In genomic region chr7:157488966-157489365, GRCh38 we compare ENCODE assay signal across 16 cellular contexts.
DNase-seq lines count a peak whose midpoint lies in the region; ATAC-seq and TF ChIP-seq lines count a peak whose summit lies in the region.
"Had no signal": no experiment of that assay in that cellular context is flagged by ENCODE, and none has a peak within 500 bp of the region (broad histone marks: within the 10 kb centered on the region; RNA-seq: fewer than 3 reads in every experiment).

No MANE protein-coding gene starts in this region.

- H3K4me1 ChIP-seq in spleen, result peaks cover 0 to 21% (median 6%) of the 10 kb centered on the region in 6 donors

- no peak for TF ChIP-seq CTCF in spleen (IDR thresholded peaks at IDR 0.05 in 8 of 11, conservative IDR thresholded peaks at IDR 0.05 in 3 of 11)

- ATAC-seq in T-helper 17 cell (no peak), left ventricle myocardium superior (no peak)
- ATAC-seq: K562 had no signal

- no peak overlapping the region for H3K27ac ChIP-seq in spleen
- H3K27ac ChIP-seq: BLaER1, SJSA1 had no signal

- H3K36me3 ChIP-seq in spleen, result no peaks in the 10 kb centered on the region
- H3K36me3 ChIP-seq: BLaER1, SJSA1 had no signal

- DNase-seq in activated CD8-positive, alpha-beta memory T cell treated with anti-CD3 and anti-CD28 coated beads for 24 hours, result peak; percentile 46
- no peak for DNase-seq in activated CD8-positive, alpha-beta memory T cell treated with anti-CD3 and anti-CD28 coated beads, Interleukin-2, amount 50 U/mL, for 4 hours
- DNase-seq in T-helper 17 cell (no peak), mesenteric fat pad (ENCODE audit: low spot score) (peak; percentile 53), spleen (peak; percentile 64), left ventricle myocardium superior (no peak), NCI-H2196 treated with DMSO at 0.1 percent for 48 hours (lab: John Stamatoyannopoulos, UW; ENCODE audit: unreplicated experiment) (no peak), cerebellar cortex (ENCODE audit: low spot score) (no peak)
- DNase-seq: CD8-positive, alpha-beta memory T cell; DMS79; NCI-H187 treated with DMSO at 0.1 percent for 48 hours; NCI-H345; NCI-H524 treated with DMSO at 0.1 percent for 48 hours had no signal

- H3K27me3 Mint-ChIP-seq in T-helper 17 cell, result no peaks in the 10 kb centered on the region

- no peak overlapping the region for H3K4me3 Mint-ChIP-seq in T-helper 17 cell
- H3K4me3 Mint-ChIP-seq: CD8-positive, alpha-beta memory T cell had no signal

- intact Hi-C loops in spleen (cut with DNase I; ENCODE audit: low total_unique reads), result no loop called here
- intact Hi-C loops in left ventricle myocardium superior (cut with micrococcal nuclease), result no loop called here

- H3K27me3 ChIP-seq in spleen (replicated peaks in 1 of 7), result peaks cover 0 to 46% (median 0%) of the 10 kb centered on the region in 7 donors
- H3K27me3 ChIP-seq: SJSA1 had no signal

- peaks cover 28% of the 10 kb centered on the region for H3K4me1 Mint-ChIP-seq in T-helper 17 cell

- H3K27ac Mint-ChIP-seq in T-helper 17 cell, result peak overlapping the region; percentile 72

- H3K9me3 ChIP-seq in T-helper 17 cell (ENCODE audit: control insufficient read depth, low read length, poor library complexity, severe bottlenecking) (peaks cover 2% of the 10 kb centered on the region), spleen (peaks cover 0 to 27% (median 15%) of the 10 kb centered on the region in 8 donors)
- H3K9me3 ChIP-seq: SJSA1 had no signal

- no peaks in the 10 kb centered on the region for H3K36me3 Mint-ChIP-seq in T-helper 17 cell (ENCODE audit: low read depth)

- TF ChIP-seq POLR2A in spleen (IDR thresholded peaks at IDR 0.05), result no peak

- WGBS in spleen, 5 donors, result 82 to 93% (median 88%) methylated on average over 10 of the region's 10 CpGs

- no peak overlapping the region for H3K4me3 ChIP-seq in spleen
- H3K4me3 ChIP-seq: BLaER1, K562, SJSA1 had no signal

Comparison
In these comparisons a context has a peak if more than half of its experiments do, and no peak if none do; other contexts are left out.
1. DNase-seq: peak in activated CD8-positive, alpha-beta memory T cell treated with anti-CD3 and anti-CD28 coated beads for 24 hours (single experiment), mesenteric fat pad (single experiment) and spleen (single experiment); none in activated CD8-positive, alpha-beta memory T cell treated with anti-CD3 and anti-CD28 coated beads, Interleukin-2, amount 50 U/mL, for 4 hours (single experiment), T-helper 17 cell (0 of 3), left ventricle myocardium superior (single experiment), NCI-H2196 treated with DMSO at 0.1 percent for 48 hours (single experiment) and cerebellar cortex (single experiment).